ENCODE assay signal across 1 cellular context in the genomic region with DNA sequence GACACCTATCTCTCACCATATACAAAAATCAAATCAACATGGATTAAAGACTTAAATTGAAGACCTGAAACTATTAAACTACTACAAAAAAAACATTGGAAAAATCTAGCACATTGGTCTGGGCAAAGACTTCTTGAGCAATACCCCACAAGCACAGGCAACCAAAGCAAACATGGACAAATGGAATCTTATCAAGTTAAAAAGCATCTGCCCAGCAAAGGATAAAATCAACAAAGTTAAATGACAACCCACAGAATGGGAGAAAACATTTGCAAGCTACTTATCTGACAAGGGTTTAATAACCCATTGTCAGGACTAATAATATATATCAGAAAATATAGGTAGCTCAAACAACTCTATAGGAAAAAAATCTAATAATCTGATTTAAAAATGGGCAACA.
TF ChIP-seq lines count a peak whose summit lies in the region.

No MANE protein-coding gene starts in this region.

TF ChIP-seq in liver, 16 proteins besides CTCF, POLR2A, EP300 and RAD21 (continued from another document):
- TF ChIP-seq, protein P1, sequence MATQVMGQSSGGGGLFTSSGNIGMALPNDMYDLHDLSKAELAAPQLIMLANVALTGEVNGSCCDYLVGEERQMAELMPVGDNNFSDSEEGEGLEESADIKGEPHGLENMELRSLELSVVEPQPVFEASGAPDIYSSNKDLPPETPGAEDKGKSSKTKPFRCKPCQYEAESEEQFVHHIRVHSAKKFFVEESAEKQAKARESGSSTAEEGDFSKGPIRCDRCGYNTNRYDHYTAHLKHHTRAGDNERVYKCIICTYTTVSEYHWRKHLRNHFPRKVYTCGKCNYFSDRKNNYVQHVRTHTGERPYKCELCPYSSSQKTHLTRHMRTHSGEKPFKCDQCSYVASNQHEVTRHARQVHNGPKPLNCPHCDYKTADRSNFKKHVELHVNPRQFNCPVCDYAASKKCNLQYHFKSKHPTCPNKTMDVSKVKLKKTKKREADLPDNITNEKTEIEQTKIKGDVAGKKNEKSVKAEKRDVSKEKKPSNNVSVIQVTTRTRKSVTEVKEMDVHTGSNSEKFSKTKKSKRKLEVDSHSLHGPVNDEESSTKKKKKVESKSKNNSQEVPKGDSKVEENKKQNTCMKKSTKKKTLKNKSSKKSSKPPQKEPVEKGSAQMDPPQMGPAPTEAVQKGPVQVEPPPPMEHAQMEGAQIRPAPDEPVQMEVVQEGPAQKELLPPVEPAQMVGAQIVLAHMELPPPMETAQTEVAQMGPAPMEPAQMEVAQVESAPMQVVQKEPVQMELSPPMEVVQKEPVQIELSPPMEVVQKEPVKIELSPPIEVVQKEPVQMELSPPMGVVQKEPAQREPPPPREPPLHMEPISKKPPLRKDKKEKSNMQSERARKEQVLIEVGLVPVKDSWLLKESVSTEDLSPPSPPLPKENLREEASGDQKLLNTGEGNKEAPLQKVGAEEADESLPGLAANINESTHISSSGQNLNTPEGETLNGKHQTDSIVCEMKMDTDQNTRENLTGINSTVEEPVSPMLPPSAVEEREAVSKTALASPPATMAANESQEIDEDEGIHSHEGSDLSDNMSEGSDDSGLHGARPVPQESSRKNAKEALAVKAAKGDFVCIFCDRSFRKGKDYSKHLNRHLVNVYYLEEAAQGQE (IDR thresholded peaks at IDR 0.05) = peak; percentile 13
- no peak for TF ChIP-seq JUND (IDR thresholded peaks at IDR 0.05)
- peak; percentile 34 for TF ChIP-seq FOXA2 (IDR thresholded peaks at IDR 0.05)
- TF ChIP-seq YY1 (IDR thresholded peaks at IDR 0.05) = peak; percentile 71
- TF ChIP-seq HNF4G (IDR thresholded peaks at IDR 0.05) = no peak
- TF ChIP-seq HNF4A (conservative IDR thresholded peaks at IDR 0.05) = peak; percentile 48 to 68
- TF ChIP-seq NR2F2 (IDR thresholded peaks at IDR 0.05) = no peak
- peak in 1 of 2 donors; percentile 38 for TF ChIP-seq RXRA (IDR thresholded peaks at IDR 0.05)
